In the genomic region with DNA sequence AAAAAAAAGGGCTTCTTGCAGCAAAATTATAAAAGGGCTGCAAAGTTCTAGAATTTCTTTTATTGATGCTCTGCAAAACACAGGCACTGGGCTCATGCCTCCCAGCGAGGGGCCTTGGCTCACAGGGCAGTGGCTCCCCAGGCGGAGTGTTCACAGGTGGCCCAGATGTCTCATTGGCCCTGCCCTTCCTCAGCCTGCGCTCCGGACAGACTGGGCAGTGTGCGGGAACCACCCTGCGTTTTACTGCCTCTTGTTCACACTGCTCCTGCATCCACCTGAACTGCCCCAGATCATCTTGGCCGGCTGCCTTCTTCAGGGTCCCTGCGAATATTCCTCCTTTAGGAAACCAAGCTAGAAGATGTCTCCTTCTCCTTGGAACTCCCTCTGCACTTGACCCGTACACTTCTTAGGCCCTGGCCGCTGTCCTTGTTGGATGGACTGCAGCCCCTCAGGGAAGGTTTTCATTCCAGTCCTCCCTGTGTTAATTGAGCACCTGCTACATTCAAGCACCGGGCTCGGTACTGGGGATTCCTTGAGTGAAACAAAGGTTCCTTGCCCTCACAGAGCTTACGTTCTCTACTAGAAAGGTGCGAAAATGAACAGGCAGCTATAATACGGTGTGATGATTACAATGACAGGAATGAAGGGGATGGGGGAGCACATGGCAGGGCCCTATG, we compare ENCODE assay signal across 20 cellular contexts. TPM values are rescaled to one million over a fixed set of nuclear protein-coding genes. Genes with fewer than 3 reads are reported as not detected.
DNase-seq lines count a peak whose midpoint lies in the region; ATAC-seq, FAIRE-seq and TF ChIP-seq lines count a peak whose summit lies in the region.
"Had no signal": no experiment of that assay in that cellular context is flagged by ENCODE, and none has a peak within 500 bp of the region (broad histone marks: within the 10 kb centered on the region; RNA-seq: fewer than 3 reads in every experiment).

No MANE protein-coding gene starts in this region.

- no peak overlapping the region for H3K4me3 ChIP-seq in HepG2 (replicated peaks in 1 of 3; ENCODE audit: insufficient read depth in 1 of 3, low read depth in 2 of 3, low read length in 3 of 3)
- no peak overlapping the region for H3K4me3 ChIP-seq in right lobe of liver
- no peak overlapping the region for H3K4me3 ChIP-seq in HEK293 (ENCODE audit: low read depth, low read length)
- peak overlapping the region in 1 of 2 donors; percentile 36 for H3K4me3 ChIP-seq in neuronal stem cell (ENCODE audit: low read length in 2 of 2)
- H3K4me3 ChIP-seq in tibial artery: no peak overlapping the region
- H3K4me3 ChIP-seq: SJSA1 had no signal

- no peaks in the 10 kb centered on the region for H3K79me2 ChIP-seq in HepG2 (ENCODE audit: insufficient read depth, low read length)

- peaks cover 9 to 36% of the 10 kb centered on the region in 2 experiments for H3K27me3 ChIP-seq in HepG2 (ENCODE audit: control insufficient read depth in 1 of 2, insufficient read depth in 2 of 2, low read length in 2 of 2)
- H3K27me3 ChIP-seq in right lobe of liver: no peaks in the 10 kb centered on the region
- peaks cover 0 to 17% (median 1%) of the 10 kb centered on the region in 3 experiments for H3K27me3 ChIP-seq in neuronal stem cell (ENCODE audit: control insufficient read depth in 3 of 3, insufficient read depth in 3 of 3, low read depth in 1 of 3, low read length in 3 of 3)
- H3K27me3 ChIP-seq in tibial artery: no peaks in the 10 kb centered on the region

- POLR2A ChIA-PET in HepG2 (lab: Yijun Ruan, JAX) (interaction anchor here (1.1 kb wide), 1 partner anchor 33 kb away, joined by 4 read pairs; no protein-coding TSS in a partner anchor), HEK293 (lab: Yijun Ruan, JAX) (no interaction called here), HEK293T (lab: Yijun Ruan, JAX) (no interaction called here)

- ATAC-seq in HepG2: no peak
- no peak for ATAC-seq in right lobe of liver
- ATAC-seq: PC-3 had no signal

- no peak overlapping the region for H4K8ac ChIP-seq in neuronal stem cell (ENCODE audit: low read depth, low read length)

- H2BK5ac ChIP-seq in neuronal stem cell (ENCODE audit: low read length): no peak overlapping the region

- no peak for TF ChIP-seq POLR2A in HepG2 (IDR thresholded peaks at IDR 0.05; ENCODE audit: insufficient read depth in 1 of 2, low read depth in 2 of 2, low read length in 2 of 2)
- TF ChIP-seq POLR2A in right lobe of liver (IDR thresholded peaks at IDR 0.05): no peak

- FAIRE-seq in HepG2 (lab: Jason Lieb, UNC): no peak
- FAIRE-seq: H1 had no signal

- no peak overlapping the region for H2BK15ac ChIP-seq in neuronal stem cell (ENCODE audit: low read length)

- H4K20me1 ChIP-seq in HepG2 (ENCODE audit: insufficient read depth, low read length): peaks cover 4% of the 10 kb centered on the region; the same call in 1 of the 2 replicates

- in situ Hi-C loops in HepG2 (cut with HindIII; ENCODE audit: extremely low pct_ligation_motif_present, low pct_unique_long_range_greater_than_20kb): no loop called here

- H3K9me3 ChIP-seq in HepG2 (ENCODE audit: low read length) (no peaks in the 10 kb centered on the region), right lobe of liver (no peaks in the 10 kb centered on the region), HEK293 (ENCODE audit: control insufficient read depth, insufficient read depth, low read depth, low read length) (no peaks in the 10 kb centered on the region), neuronal stem cell (replicated peaks in 1 of 2; ENCODE audit: control insufficient read depth in 2 of 2, insufficient read depth in 1 of 2, low read depth in 1 of 2, low read length in 2 of 2) (no peaks in the 10 kb centered on the region), tibial artery (no peaks in the 10 kb centered on the region)
- H3K9me3 ChIP-seq: SJSA1 had no signal

- no peak overlapping the region for H3K14ac ChIP-seq in neuronal stem cell (ENCODE audit: low read length)

- H2AK5ac ChIP-seq in neuronal stem cell (ENCODE audit: low read depth, low read length): no peak overlapping the region

- DNase-seq in HepG2 (ENCODE audit: low spot score): no peak
- no peak for DNase-seq in right lobe of liver
- DNase-seq in neuronal stem cell (ENCODE audit: low spot score): no peak
- no peak for DNase-seq in tibial artery
- no peak for DNase-seq in NCI-H2171 (lab: John Stamatoyannopoulos, UW)
- no peak for DNase-seq in NCI-H146 (lab: John Stamatoyannopoulos, UW)
- DNase-seq in HEK293T (ENCODE audit: extremely low spot score): no peak
- DNase-seq: CD8-positive, alpha-beta memory T cell; DMS 273 treated with DMSO at 0.1 percent for 48 hours; DMS79 treated with DMSO at 0.1 percent for 48 hours; HCEC 1CT; NCI-H1092 treated with DMSO at 0.1 percent for 48 hours; NCI-H1436; NCI-H187 treated with DMSO at 0.1 percent for 48 hours; NCI-H748 treated with DMSO at 0.1 percent for 48 hours; PC-3 had no signal

- no peak for TF ChIP-seq RAD21 in HepG2 (CRISPR knock-in tag; IDR thresholded peaks at IDR 0.05)

- H3K4me1 ChIP-seq in HepG2 (ENCODE audit: insufficient read depth, low read length) (peaks cover 14% of the 10 kb centered on the region), right lobe of liver (peaks cover 0 to 8% (median 0%) of the 10 kb centered on the region in 4 donors), HEK293 (ENCODE audit: control insufficient read depth, insufficient read depth, low read length) (no peaks in the 10 kb centered on the region), neuronal stem cell (ENCODE audit: control insufficient read depth in 2 of 2, insufficient read depth in 1 of 2, low read depth in 1 of 2, low read length in 2 of 2) (peaks cover 3 to 4% of the 10 kb centered on the region in 2 donors), tibial artery (peaks cover 0 to 44% (median 20%) of the 10 kb centered on the region in 4 donors)

- no peak overlapping the region for H3K4me2 ChIP-seq in HepG2 (ENCODE audit: low read depth, low read length)
- H3K4me2 ChIP-seq in neuronal stem cell (ENCODE audit: insufficient read depth, low read length, poor library complexity, severe bottlenecking): no peak overlapping the region

- no TSS peak for BruUV-seq in HepG2 (replicated peaks; lab: Mats Ljungman, UMichigan)

- CTCF ChIA-PET in HepG2 (lab: Yijun Ruan, JAX; ENCODE audit: low intra/inter-chr PET ratio, low total read pairs): no interaction called here
- CTCF ChIA-PET in HEK293 (lab: Yijun Ruan, JAX): no interaction called here
- CTCF ChIA-PET in HEK293T (lab: Yijun Ruan, JAX): no interaction called here

- H3K9ac ChIP-seq in HepG2 (ENCODE audit: insufficient read depth, low read depth, low read length) (no peak overlapping the region), neuronal stem cell (ENCODE audit: low read depth, low read length, poor library complexity) (no peak overlapping the region)

- no peak for TF ChIP-seq EP300 in HepG2 (IDR thresholded peaks at IDR 0.05; ENCODE audit: low read depth in 2 of 2, low read length in 2 of 2)
- no peak for TF ChIP-seq EP300 in HepG2 (CRISPR knock-in tag; IDR thresholded peaks at IDR 0.05; ENCODE audit: borderline replicate concordance)

- TF ChIP-seq CTCF in HepG2 (CRISPR knock-in tag; IDR thresholded peaks at IDR 0.05) (no peak), right lobe of liver (IDR thresholded peaks at IDR 0.05) (no peak), HEK293 (tag by site-specific recombination; IDR thresholded peaks at IDR 0.05) (no peak), tibial artery (IDR thresholded peaks at IDR 0.05) (no peak)

- H2BK12ac ChIP-seq in neuronal stem cell (ENCODE audit: low read length): no peak overlapping the region

- H3K27ac ChIP-seq in HepG2 (ENCODE audit: extremely low read length, insufficient read depth, low read length): no peak overlapping the region
- no peak overlapping the region for H3K27ac ChIP-seq in right lobe of liver
- H3K27ac ChIP-seq in HEK293 (ENCODE audit: extremely low read depth, low read depth, low read length): no peak overlapping the region
- H3K27ac ChIP-seq in neuronal stem cell (replicated peaks; ENCODE audit: low read length): no peak overlapping the region
- peak overlapping the region; percentile 9 to 44 for H3K27ac ChIP-seq in tibial artery
- H3K27ac ChIP-seq: HL-60, SJSA1 had no signal

- H2AFZ ChIP-seq in HepG2 (ENCODE audit: low read length) (no peak overlapping the region), neuronal stem cell (ENCODE audit: low read length) (no peak overlapping the region)

- H3K79me1 ChIP-seq in neuronal stem cell (ENCODE audit: low read depth, low read length): no peaks in the 10 kb centered on the region

- no peak overlapping the region for H3K4ac ChIP-seq in neuronal stem cell (ENCODE audit: low read length)

- no peaks in the 10 kb centered on the region for H3K36me3 ChIP-seq in HepG2 (replicated peaks in 1 of 2; ENCODE audit: control insufficient read depth in 1 of 2, insufficient read depth in 2 of 2, low read length in 2 of 2)
- H3K36me3 ChIP-seq in right lobe of liver: no peaks in the 10 kb centered on the region
- no peaks in the 10 kb centered on the region for H3K36me3 ChIP-seq in HEK293 (ENCODE audit: control insufficient read depth in 2 of 2, insufficient read depth in 1 of 2, low read length in 2 of 2)
- no peaks in the 10 kb centered on the region for H3K36me3 ChIP-seq in neuronal stem cell (replicated peaks in 1 of 2; ENCODE audit: control insufficient read depth in 2 of 2, insufficient read depth in 2 of 2, low read length in 2 of 2)
- no peaks in the 10 kb centered on the region for H3K36me3 ChIP-seq in tibial artery
- H3K36me3 ChIP-seq: SJSA1 had no signal

- no peak overlapping the region for H4K91ac ChIP-seq in neuronal stem cell (ENCODE audit: low read depth, low read length, poor library complexity)

- peak overlapping the region; percentile 22 for H3K18ac ChIP-seq in neuronal stem cell (ENCODE audit: low read length)

- 50% methylated on average over 9 of the region's 15 CpGs for WGBS in HepG2 (ENCODE audit: low lambda C conversion rate)
- 82% methylated on average over 11 of the region's 15 CpGs for WGBS in right lobe of liver (ENCODE audit: insufficient coverage, low coverage, low lambda C conversion rate, missing lambda C conversion rate)
- no CpG with 5 or more reads among the region's 15 CpGs for WGBS in neuronal stem cell (ENCODE audit: extremely low coverage in 2 of 2, insufficient read length in 2 of 2, insufficient replicate concordance in 1 of 2), 2 donors

- intact Hi-C loops in HepG2 (cut with micrococcal nuclease; ENCODE audit: unreplicated experiment): no loop called here
- intact Hi-C loops in right lobe of liver (cut with DNase I): no loop called here
- intact Hi-C loops in tibial artery (cut with DNase I; ENCODE audit: low total_unique reads): no loop called here

- H3K23ac ChIP-seq in neuronal stem cell (ENCODE audit: low read depth, low read length, poor library complexity): peak overlapping the region; percentile 70

- H2BK120ac ChIP-seq in neuronal stem cell (ENCODE audit: low read depth, low read length): no peak overlapping the region

RNA-seq across cellular contexts. Expression of a gene that starts 4.5 kb away (rescaled TPM):
- 0.17 and 0.35 TPM in 2 replicates for total RNA-seq in HepG2 (2016; rRNA removed; fragmentation: Illumina TruSeq; extraction: Trizol)
- 0.62 and 0.91 TPM in 2 replicates for total RNA-seq in HepG2 (2016; cell fraction: cytosol; rRNA removed; fragmentation: Illumina TruSeq; extraction: Trizol; ENCODE audit: low read depth)
- 0.09 and 0.39 TPM in 2 replicates for total RNA-seq in HepG2 (2016; cell fraction: insoluble cytoplasmic fraction; rRNA removed; fragmentation: Illumina TruSeq; extraction: Trizol)
- total RNA-seq in HepG2 (2016; cell fraction: membrane; rRNA removed; fragmentation: Illumina TruSeq; extraction: Trizol): 0.62 and 0.79 TPM in 2 replicates
- 0.34 and 0.53 TPM in 2 replicates for total RNA-seq in HepG2 (2016; cell fraction: nucleus; rRNA removed; fragmentation: Illumina TruSeq; extraction: Trizol)
- 0.69 and 0.80 TPM in 2 replicates for polyA plus RNA-seq in HepG2 (2011; rRNA removed)
- 0.56 and 0.67 TPM in 2 replicates for polyA plus RNA-seq in HepG2 (2011; cell fraction: cytosol; rRNA removed)
- polyA plus RNA-seq in HepG2 (2011; cell fraction: nucleus; rRNA removed): 1.7 and 1.8 TPM in 2 replicates
- polyA plus RNA-seq in HepG2 (2012): 0.86 and 1.1 TPM in 2 replicates
- polyA plus RNA-seq in HepG2 (2016; cell fraction: cytosol; fragmentation: Illumina TruSeq; extraction: Trizol; ENCODE audit: low read depth): 0.73 and 0.76 TPM in 2 replicates
- polyA plus RNA-seq in HepG2 (2016; cell fraction: insoluble cytoplasmic fraction; fragmentation: Illumina TruSeq; extraction: Trizol; ENCODE audit: low read depth): 0.26 and 0.31 TPM in 2 replicates
- polyA plus RNA-seq in HepG2 (2016; cell fraction: membrane; fragmentation: Illumina TruSeq; extraction: Trizol; ENCODE audit: low read depth): 0.96 and 1.0 TPM in 2 replicates
- 0.85 and 1.3 TPM in 2 replicates for polyA plus RNA-seq in HepG2 (2016; cell fraction: nucleus; fragmentation: Illumina TruSeq; extraction: Trizol; ENCODE audit: insufficient read depth, low read depth)
- 0.52 and 4.5 TPM in 2 replicates for polyA minus RNA-seq in HepG2 (2011; rRNA and poly(A)+ RNA removed; ENCODE audit: low replicate concordance)
- polyA minus RNA-seq in HepG2 (2011; cell fraction: cytosol; rRNA and poly(A)+ RNA removed): not detected in 2 replicates
- polyA minus RNA-seq in HepG2 (2011; cell fraction: nucleus; rRNA and poly(A)+ RNA removed): 0.50 and 0.90 TPM in 2 replicates
- total RNA-seq in right lobe of liver: 1 to 10 TPM in 4 of 6 experiments, under 1 TPM in 2; 0.58 to 4.8 (median 1.7) TPM
- polyA plus RNA-seq in neuronal stem cell (2013, experiment 1 of 2): 1.3 TPM
- 1.2 TPM for polyA plus RNA-seq in neuronal stem cell (2013, experiment 2 of 2)

RNA-seq across cellular contexts. Expression of a gene that starts 34.9 kb away (rescaled TPM):
- total RNA-seq in HepG2 (2016; rRNA removed; fragmentation: Illumina TruSeq; extraction: Trizol) (32.1 and 41.5 TPM in 2 replicates), right lobe of liver (1 to 10 TPM; 3.2 to 8.9 (median 4.6) TPM)
- 14.5 and 16.4 TPM in 2 replicates for total RNA-seq in HepG2 (2016; cell fraction: cytosol; rRNA removed; fragmentation: Illumina TruSeq; extraction: Trizol; ENCODE audit: low read depth)
- 32.5 and 37.7 TPM in 2 replicates for total RNA-seq in HepG2 (2016; cell fraction: insoluble cytoplasmic fraction; rRNA removed; fragmentation: Illumina TruSeq; extraction: Trizol)
- 29.9 and 37.7 TPM in 2 replicates for total RNA-seq in HepG2 (2016; cell fraction: membrane; rRNA removed; fragmentation: Illumina TruSeq; extraction: Trizol)
- 12.8 and 15.8 TPM in 2 replicates for total RNA-seq in HepG2 (2016; cell fraction: nucleus; rRNA removed; fragmentation: Illumina TruSeq; extraction: Trizol)
- polyA plus RNA-seq in HepG2 (2011; rRNA removed): 25.6 and 26.3 TPM in 2 replicates
- polyA plus RNA-seq in HepG2 (2011; cell fraction: cytosol; rRNA removed): 24.2 and 27.8 TPM in 2 replicates
- 15.2 and 21.0 TPM in 2 replicates for polyA plus RNA-seq in HepG2 (2011; cell fraction: nucleus; rRNA removed)
- polyA plus RNA-seq in HepG2 (2012): 22.4 and 23.6 TPM in 2 replicates
- 10.5 and 15.8 TPM in 2 replicates for polyA plus RNA-seq in HepG2 (2016; cell fraction: cytosol; fragmentation: Illumina TruSeq; extraction: Trizol; ENCODE audit: low read depth)
- 32.8 and 34.6 TPM in 2 replicates for polyA plus RNA-seq in HepG2 (2016; cell fraction: insoluble cytoplasmic fraction; fragmentation: Illumina TruSeq; extraction: Trizol; ENCODE audit: low read depth)
- 19.7 and 26.1 TPM in 2 replicates for polyA plus RNA-seq in HepG2 (2016; cell fraction: membrane; fragmentation: Illumina TruSeq; extraction: Trizol; ENCODE audit: low read depth)
- 22.7 and 24.5 TPM in 2 replicates for polyA plus RNA-seq in HepG2 (2016; cell fraction: nucleus; fragmentation: Illumina TruSeq; extraction: Trizol; ENCODE audit: insufficient read depth, low read depth)
- 4.3 and 19.3 TPM in 2 replicates for polyA minus RNA-seq in HepG2 (2011; rRNA and poly(A)+ RNA removed; ENCODE audit: low replicate concordance)
- polyA minus RNA-seq in HepG2 (2011; cell fraction: cytosol; rRNA and poly(A)+ RNA removed): 9.7 and 11.2 TPM in 2 replicates
- 6.1 and 8.6 TPM in 2 replicates for polyA minus RNA-seq in HepG2 (2011; cell fraction: nucleus; rRNA and poly(A)+ RNA removed)
- 0.66 TPM for polyA plus RNA-seq in neuronal stem cell (2013, experiment 1 of 2)
- polyA plus RNA-seq in neuronal stem cell (2013, experiment 2 of 2): 0.61 TPM

RNA-seq across cellular contexts. Expression of a gene that starts 37.3 kb away (rescaled TPM):
- 25.1 and 30.6 TPM in 2 replicates for total RNA-seq in HepG2 (2016; rRNA removed; fragmentation: Illumina TruSeq; extraction: Trizol)
- total RNA-seq in HepG2 (2016; cell fraction: cytosol; rRNA removed; fragmentation: Illumina TruSeq; extraction: Trizol; ENCODE audit: low read depth): 3.6 and 6.1 TPM in 2 replicates
- 26.6 and 27.5 TPM in 2 replicates for total RNA-seq in HepG2 (2016; cell fraction: insoluble cytoplasmic fraction; rRNA removed; fragmentation: Illumina TruSeq; extraction: Trizol)
- total RNA-seq in HepG2 (2016; cell fraction: membrane; rRNA removed; fragmentation: Illumina TruSeq; extraction: Trizol): 23.5 and 27.1 TPM in 2 replicates
- total RNA-seq in HepG2 (2016; cell fraction: nucleus; rRNA removed; fragmentation: Illumina TruSeq; extraction: Trizol): 13.8 and 17.8 TPM in 2 replicates
- polyA plus RNA-seq in HepG2 (2011; rRNA removed): 10.6 and 15.4 TPM in 2 replicates
- 12.4 and 12.5 TPM in 2 replicates for polyA plus RNA-seq in HepG2 (2011; cell fraction: cytosol; rRNA removed)
- 13.5 and 14.8 TPM in 2 replicates for polyA plus RNA-seq in HepG2 (2011; cell fraction: nucleus; rRNA removed)
- 13.4 and 14.4 TPM in 2 replicates for polyA plus RNA-seq in HepG2 (2012)
- polyA plus RNA-seq in HepG2 (2016; cell fraction: cytosol; fragmentation: Illumina TruSeq; extraction: Trizol; ENCODE audit: low read depth): 4.6 and 6.3 TPM in 2 replicates
- polyA plus RNA-seq in HepG2 (2016; cell fraction: insoluble cytoplasmic fraction; fragmentation: Illumina TruSeq; extraction: Trizol; ENCODE audit: low read depth): 25.9 and 26.3 TPM in 2 replicates
- polyA plus RNA-seq in HepG2 (2016; cell fraction: membrane; fragmentation: Illumina TruSeq; extraction: Trizol; ENCODE audit: low read depth): 15.8 and 17.3 TPM in 2 replicates
- 17.9 and 18.6 TPM in 2 replicates for polyA plus RNA-seq in HepG2 (2016; cell fraction: nucleus; fragmentation: Illumina TruSeq; extraction: Trizol; ENCODE audit: insufficient read depth, low read depth)
- 35.9 and 42.8 TPM in 2 replicates for polyA minus RNA-seq in HepG2 (2011; rRNA and poly(A)+ RNA removed; ENCODE audit: low replicate concordance)
- 9.6 and 11.4 TPM in 2 replicates for polyA minus RNA-seq in HepG2 (2011; cell fraction: cytosol; rRNA and poly(A)+ RNA removed)
- 11.6 and 14.2 TPM in 2 replicates for polyA minus RNA-seq in HepG2 (2011; cell fraction: nucleus; rRNA and poly(A)+ RNA removed)
- total RNA-seq in right lobe of liver: 10 to 100 TPM; 22.7 to 42.5 (median 25.0) TPM
- 19.9 TPM for polyA plus RNA-seq in neuronal stem cell (2013, experiment 1 of 2)
- polyA plus RNA-seq in neuronal stem cell (2013, experiment 2 of 2): 21.0 TPM

Comparison
In these comparisons a context has a peak if more than half of its experiments do, and no peak if none do; other contexts are left out.
1. H3K27ac ChIP-seq: peak in tibial artery (2 of 2); none in HepG2 (single experiment), right lobe of liver (0 of 3), HEK293 (single experiment) and neuronal stem cell (single experiment).